Comparison of ENCODE assay signal across 9 cellular contexts in genomic region chrX:149962859-149963757, GRCh38. TPM values are rescaled to one million over a fixed set of nuclear protein-coding genes. Genes with fewer than 3 reads are reported as not detected.
A peak's percentile ranks its signal among the peaks of the same experiment; 100 is the strongest.
DNase-seq lines count a peak whose midpoint lies in the region; ATAC-seq and TF ChIP-seq lines count a peak whose summit lies in the region.
"Had no signal": no experiment of that assay in that cellular context is flagged by ENCODE, and none has a peak within 500 bp of the region (broad histone marks: within the 10 kb centered on the region; RNA-seq: fewer than 3 reads in every experiment).

No MANE protein-coding gene starts in this region.

- no peak for TF ChIP-seq EP300 in sigmoid colon (IDR thresholded peaks at IDR 0.05)

- H3K27me3 ChIP-seq in AG04450 (ENCODE audit: control insufficient read depth, insufficient read depth, low read length) (no peaks in the 10 kb centered on the region), left ventricle myocardium inferior (ENCODE audit: low read depth) (no peaks in the 10 kb centered on the region), sigmoid colon (no peaks in the 10 kb centered on the region)

- CTCF ChIA-PET in AG04450 (lab: Charles Lee), result interaction anchor here (0.6 to 3.4 kb wide), 9 partner anchors 11 to 752 kb away, joined by 3 to 27 read pairs (median 3); partner anchors contain the start of gene MAMLD1
- CTCF ChIA-PET in GM10248 (lab: Yijun Ruan, JAX), result interaction anchor here (1.1 to 1.4 kb wide), 2 partner anchors 34 to 87 kb away, joined by 3 to 4 read pairs; no protein-coding TSS in a partner anchor

- H3K4me1 ChIP-seq in left ventricle myocardium inferior, result peaks cover 6% of the 10 kb centered on the region
- H3K4me1 ChIP-seq in sigmoid colon, result no peaks in the 10 kb centered on the region

- 44 to 49% methylated on average over 9 of the region's 9 CpGs for WGBS in sigmoid colon, 2 donors

- DNase-seq in AG04450 (ENCODE audit: low read depth, low spot score) (peak; percentile 33), GM10248 (ENCODE audit: extremely low spot score) (peak; percentile 23), NCI-H345 (lab: John Stamatoyannopoulos, UW) (peak; percentile 37), amniotic epithelial cell (ENCODE audit: low read depth) (peak; percentile 47), left ventricle myocardium inferior (no peak), sigmoid colon (no peak)
- DNase-seq: naive B cell had no signal

- POLR2A ChIA-PET in AG04450 (lab: Yijun Ruan, JAX), result no interaction called here
- POLR2A ChIA-PET in GM10248 (lab: Yijun Ruan, JAX), result no interaction called here

- intact Hi-C loops in left ventricle myocardium inferior (cut with micrococcal nuclease), result no loop called here
- intact Hi-C loops in sigmoid colon (cut with DNase I), result loop anchor here (5.0 kb wide), 1 partner anchor 399 kb away; the partner anchor contains the start of gene MAMLD1

- H3K36me3 ChIP-seq in left ventricle myocardium inferior (peaks cover 9% of the 10 kb centered on the region), sigmoid colon (peaks cover 0 to 9% (median 0%) of the 10 kb centered on the region in 4 donors)

- TF ChIP-seq CTCF in AG04450 (IDR thresholded peaks at IDR 0.05; ENCODE audit: low read depth, low read length) (peak; percentile 70), GM10248 (IDR thresholded peaks at IDR 0.05; ENCODE audit: control extremely low read depth, extremely low read depth, low read depth, missing control alignments) (peak; percentile 47), left ventricle myocardium inferior (IDR thresholded peaks at IDR 0.05; ENCODE audit: borderline replicate concordance) (peak; percentile 70), sigmoid colon (IDR thresholded peaks at IDR 0.05) (peak in 3 of 4 experiments; percentile 27 to 48 (median 35))

- H3K4me3 ChIP-seq in AG04450 (ENCODE audit: low read depth, low read length), result no peak overlapping the region
- no peak overlapping the region for H3K4me3 ChIP-seq in left ventricle myocardium inferior
- no peak overlapping the region for H3K4me3 ChIP-seq in sigmoid colon

- ATAC-seq in HG02885 (IDR thresholded peaks at IDR 0.05; ENCODE audit: poor library complexity, unreplicated experiment) (peak; percentile 91), GM21576 (IDR thresholded peaks at IDR 0.05; ENCODE audit: unreplicated experiment) (no peak)

- no peak for TF ChIP-seq POLR2A in sigmoid colon (IDR thresholded peaks at IDR 0.05)

- no peak overlapping the region for H3K27ac ChIP-seq in AG04450 (ENCODE audit: low read depth, low read length)
- peak overlapping the region; percentile 40 for H3K27ac ChIP-seq in left ventricle myocardium inferior (replicated peaks)
- no peak overlapping the region for H3K27ac ChIP-seq in sigmoid colon

- H3K9me3 ChIP-seq in AG04450 (ENCODE audit: control insufficient read depth, insufficient read depth, low read length), result no peaks in the 10 kb centered on the region
- H3K9me3 ChIP-seq in left ventricle myocardium inferior (replicated peaks), result no peaks in the 10 kb centered on the region
- no peaks in the 10 kb centered on the region for H3K9me3 ChIP-seq in sigmoid colon

RNA-seq across cellular contexts. Expression of gene EOLA2, which starts 24.8 kb away (rescaled TPM):
- polyA plus RNA-seq in AG04450 (2011; rRNA removed) (35.5 and 38.0 TPM in 2 replicates), sigmoid colon (10 to 100 TPM; 23.4 to 34.9 (median 29.5) TPM)
- 17.1 and 24.0 TPM in 2 replicates for polyA minus RNA-seq in AG04450 (2011; rRNA and poly(A)+ RNA removed)
- total RNA-seq in left ventricle myocardium inferior (25.5 TPM), sigmoid colon (10 to 100 TPM; 17.8 to 20.1 (median 18.8) TPM)

RNA-seq across cellular contexts. Expression of gene HSFX4, which starts 33.7 kb away (rescaled TPM):
- polyA plus RNA-seq in AG04450 (2011; rRNA removed), result not detected in 2 replicates
- polyA minus RNA-seq in AG04450 (2011; rRNA and poly(A)+ RNA removed), result not detected in 2 replicates
- total RNA-seq in left ventricle myocardium inferior, result not detected
- total RNA-seq in sigmoid colon, result not detected
- polyA plus RNA-seq in sigmoid colon, result not detected

Comparison
In these comparisons a context has a peak if more than half of its experiments do, and no peak if none do; other contexts are left out.
1. DNase-seq: peak in AG04450 (single experiment), GM10248 (single experiment), NCI-H345 (single experiment) and amniotic epithelial cell (single experiment); none in left ventricle myocardium inferior (single experiment) and sigmoid colon (single experiment).
2. Peak in every context shown above with its lines, with median percentiles within 50 percentile points of each other: CTCF ChIP-seq.